8 cellular contexts compared by ENCODE assay signal in the genomic region with DNA sequence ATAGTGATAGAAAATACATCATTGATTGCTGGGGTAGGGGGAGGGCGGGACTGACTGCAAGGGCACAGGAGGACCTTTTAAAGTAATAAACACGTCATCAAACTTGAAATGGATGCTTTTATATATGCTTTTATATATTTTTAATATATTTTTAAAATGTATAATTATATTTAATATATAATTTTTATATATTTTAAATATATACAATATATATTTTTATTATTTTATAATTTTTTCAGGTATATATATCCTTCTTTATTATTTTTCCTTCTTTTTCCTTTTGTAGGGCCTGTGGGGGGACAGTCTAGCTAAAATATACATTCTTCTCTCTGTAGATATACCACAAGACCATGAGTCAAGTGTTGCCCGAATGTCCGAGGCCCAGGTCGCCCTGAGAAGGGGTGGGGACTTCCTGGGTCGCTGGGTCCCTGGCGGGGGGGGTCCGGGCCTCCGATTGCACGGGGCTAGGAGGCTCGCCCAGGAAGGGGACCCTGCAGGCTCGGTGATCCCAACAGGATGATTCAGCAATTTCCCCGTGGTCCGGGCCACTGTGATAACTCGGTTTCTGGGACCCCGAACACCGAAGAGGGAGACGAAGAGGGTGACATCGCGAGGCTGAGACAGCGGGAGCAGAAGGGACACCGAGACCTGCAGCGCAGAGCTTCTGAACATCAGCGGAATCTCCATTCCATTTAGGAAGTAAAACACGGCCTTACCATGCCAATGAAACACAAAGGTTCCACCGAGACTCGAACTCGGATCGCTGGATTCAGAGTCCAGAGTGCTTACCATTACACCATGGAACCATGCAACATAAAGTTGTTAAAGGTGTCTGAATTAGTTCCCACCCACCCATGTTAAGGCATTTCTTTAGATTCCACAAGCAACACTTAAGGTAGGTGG.
A peak's percentile ranks its signal among the peaks of the same experiment; 100 is the strongest.
DNase-seq lines count a peak whose midpoint lies in the region; ATAC-seq lines count a peak whose summit lies in the region.

No MANE protein-coding gene starts in this region.

- ATAC-seq in stimulated activated naive CD8-positive, alpha-beta T cell treated with anti-CD3 and anti-CD28 coated beads, Interleukin-15, Interleukin-2, amounts not matched to agents 100 U/mL and 50 U/mL, for 24 hours = no peak
- no peak for ATAC-seq in GM21619 (IDR thresholded peaks at IDR 0.05; ENCODE audit: unreplicated experiment)

- peak; percentile 55 for DNase-seq in activated CD8-positive, alpha-beta memory T cell treated with anti-CD3 and anti-CD28 coated beads, Interleukin-2, amount 50 U/mL, for 48 hours
- DNase-seq in activated CD8-positive, alpha-beta memory T cell treated with anti-CD3 and anti-CD28 coated beads, Interleukin-2, amount 50 U/mL, for 4 hours = no peak
- DNase-seq in activated CD4-positive, alpha-beta T cell treated with anti-CD3 and anti-CD28 coated beads, Interleukin-2, amount 50 U/mL, for 48 hours = peak; percentile 31 to 38
- DNase-seq in hepatic stellate cell (ENCODE audit: low spot score) (peak; percentile 19), SIG-M5 (lab: John Stamatoyannopoulos, UW) (no peak), NCI-H345 treated with DMSO at 0.1 percent for 48 hours (lab: John Stamatoyannopoulos, UW; ENCODE audit: unreplicated experiment) (no peak)
- peak; percentile 30 for DNase-seq in stimulated activated naive CD8-positive, alpha-beta T cell treated with anti-CD3 and anti-CD28 coated beads, Interleukin-15, Interleukin-2, amounts not matched to agents 100 U/mL and 50 U/mL, for 24 hours

Comparison
In these comparisons a context has a peak if more than half of its experiments do, and no peak if none do; other contexts are left out.
1. DNase-seq: peak in activated CD8-positive, alpha-beta memory T cell treated with anti-CD3 and anti-CD28 coated beads, Interleukin-2, amount 50 U/mL, for 48 hours (single experiment), activated CD4-positive, alpha-beta T cell treated with anti-CD3 and anti-CD28 coated beads, Interleukin-2, amount 50 U/mL, for 48 hours (2 of 2), hepatic stellate cell (single experiment) and stimulated activated naive CD8-positive, alpha-beta T cell treated with anti-CD3 and anti-CD28 coated beads, Interleukin-15, Interleukin-2, amounts not matched to agents 100 U/mL and 50 U/mL, for 24 hours (single experiment); none in activated CD8-positive, alpha-beta memory T cell treated with anti-CD3 and anti-CD28 coated beads, Interleukin-2, amount 50 U/mL, for 4 hours (single experiment), SIG-M5 (single experiment) and NCI-H345 treated with DMSO at 0.1 percent for 48 hours (single experiment).